Comparison of ENCODE assay signal across 8 cellular contexts in genomic region chr17:48904428-48904827, GRCh38.
"Had no signal": no experiment of that assay in that cellular context is flagged by ENCODE, and none has a peak within 500 bp of the region (broad histone marks: within the 10 kb centered on the region; RNA-seq: fewer than 3 reads in every experiment).

No MANE protein-coding gene starts in this region.

- H3K4me2 ChIP-seq: GM23338 had no signal

- H3K27ac Mint-ChIP-seq: GM23338 had no signal

- H3K9me3 Mint-ChIP-seq: GM23338, H9 had no signal

- H2AFZ ChIP-seq: GM23338 had no signal

- ATAC-seq: GM23338, K562 had no signal

- H3K4me3 ChIP-seq: GM23338, K562 had no signal

- FAIRE-seq: H1, H54, K562 had no signal

- DNase-seq: H9, HCEC 1CT, IMR-90, KG1 had no signal

- H3K4me3 Mint-ChIP-seq: GM23338, H9 had no signal
